In genomic region chrX:129792586-129793291, GRCh38 we compare ENCODE assay signal across 20 cellular contexts. TPM values are rescaled to one million over a fixed set of nuclear protein-coding genes. Genes with fewer than 3 reads are reported as not detected.
DNase-seq lines count a peak whose midpoint lies in the region; ATAC-seq, FAIRE-seq and TF ChIP-seq lines count a peak whose summit lies in the region.
"Had no signal": no experiment of that assay in that cellular context is flagged by ENCODE, and none has a peak within 500 bp of the region (broad histone marks: within the 10 kb centered on the region; RNA-seq: fewer than 3 reads in every experiment).

No MANE protein-coding gene starts in this region.

- BruUV-seq in Caco-2 (replicated peaks; lab: Mats Ljungman, UMichigan): no TSS peak

- H3K9me3 ChIP-seq in sigmoid colon: no peaks in the 10 kb centered on the region
- H3K9me3 ChIP-seq in tibial artery: no peaks in the 10 kb centered on the region
- H3K9me3 ChIP-seq in Caco-2: no peaks in the 10 kb centered on the region
- no peaks in the 10 kb centered on the region for H3K9me3 ChIP-seq in MG63
- H3K9me3 ChIP-seq: A549, SK-N-SH had no signal

- H3K27ac ChIP-seq in coronary artery (no peak overlapping the region), sigmoid colon (no peak overlapping the region), tibial artery (no peak overlapping the region)
- H3K27ac ChIP-seq: A549 had no signal

- H3K27me3 ChIP-seq in sigmoid colon (no peaks in the 10 kb centered on the region), tibial artery (no peaks in the 10 kb centered on the region), Caco-2 (replicated peaks; ENCODE audit: control insufficient read depth, insufficient read depth, low read length) (no peaks in the 10 kb centered on the region), MG63 (no peaks in the 10 kb centered on the region)

- H3K27ac Mint-ChIP-seq in activated naive CD8-positive, alpha-beta T cell treated with anti-CD3 and anti-CD28 coated beads for 36 hours: peak overlapping the region; percentile 12
- no peak overlapping the region for H3K27ac Mint-ChIP-seq in activated naive CD8-positive, alpha-beta T cell treated with anti-CD3 and anti-CD28 coated beads, Interleukin-2, amount 50 U/mL, for 24 hours
- H3K27ac Mint-ChIP-seq in Caco-2 (ENCODE audit: unreplicated experiment): no peak overlapping the region

- intact Hi-C loops in sigmoid colon (cut with DNase I) (no loop called here), tibial artery (cut with DNase I; ENCODE audit: low total_unique reads) (no loop called here), Caco-2 (cut with micrococcal nuclease; ENCODE audit: unreplicated experiment) (no loop called here)

- CTCF ChIA-PET in Caco-2 (lab: Charles Lee): no interaction called here

- 95 to 96% methylated on average over 18 of the region's 18 CpGs for WGBS in sigmoid colon, 2 donors

- POLR2A ChIA-PET in Caco-2 (lab: Charles Lee): interaction anchor here (0.5 kb wide), 1 partner anchor 270 kb away, joined by 3 read pairs; no protein-coding TSS in a partner anchor

- TF ChIP-seq CTCF in coronary artery (IDR thresholded peaks at IDR 0.05) (no peak), sigmoid colon (IDR thresholded peaks at IDR 0.05) (no peak), tibial artery (IDR thresholded peaks at IDR 0.05) (no peak), Caco-2 (IDR thresholded peaks at IDR 0.05; ENCODE audit: insufficient read depth in 1 of 2, low read depth in 1 of 2, low read length in 1 of 2, severe bottlenecking in 1 of 2, unreplicated experiment in 1 of 2) (no peak)

- H3K4me3 Mint-ChIP-seq in activated naive CD8-positive, alpha-beta T cell treated with anti-CD3 and anti-CD28 coated beads for 36 hours: no peak overlapping the region
- no peak overlapping the region for H3K4me3 Mint-ChIP-seq in activated naive CD8-positive, alpha-beta T cell treated with anti-CD3 and anti-CD28 coated beads, Interleukin-2, amount 50 U/mL, for 24 hours
- no peak overlapping the region for H3K4me3 Mint-ChIP-seq in Caco-2 (ENCODE audit: unreplicated experiment)

- no peak for TF ChIP-seq EP300 in sigmoid colon (IDR thresholded peaks at IDR 0.05)

- ATAC-seq in activated naive CD8-positive, alpha-beta T cell treated with anti-CD3 and anti-CD28 coated beads, Interleukin-2, amount 50 U/mL, for 24 hours: no peak
- ATAC-seq: A549 had no signal

- peak; percentile 70 for FAIRE-seq in GM19239 (lab: Jason Lieb, UNC)
- FAIRE-seq: H1 had no signal

- no peak for TF ChIP-seq POLR2A in sigmoid colon (IDR thresholded peaks at IDR 0.05)

- H3K4me1 Mint-ChIP-seq in activated naive CD8-positive, alpha-beta T cell treated with anti-CD3 and anti-CD28 coated beads for 36 hours: peaks cover 8% of the 10 kb centered on the region
- H3K4me1 Mint-ChIP-seq in activated naive CD8-positive, alpha-beta T cell treated with anti-CD3 and anti-CD28 coated beads, Interleukin-2, amount 50 U/mL, for 24 hours: peaks cover 9% of the 10 kb centered on the region
- H3K4me1 Mint-ChIP-seq in Caco-2 (ENCODE audit: low read depth, unreplicated experiment): no peaks in the 10 kb centered on the region

- no peaks in the 10 kb centered on the region for H3K36me3 ChIP-seq in sigmoid colon
- H3K36me3 ChIP-seq in tibial artery: no peaks in the 10 kb centered on the region
- no peaks in the 10 kb centered on the region for H3K36me3 ChIP-seq in Caco-2 (ENCODE audit: control insufficient read depth, insufficient read depth, low read length)
- no peaks in the 10 kb centered on the region for H3K36me3 ChIP-seq in MG63

- no peak overlapping the region for H3K4me3 ChIP-seq in coronary artery
- H3K4me3 ChIP-seq in sigmoid colon: no peak overlapping the region
- no peak overlapping the region for H3K4me3 ChIP-seq in tibial artery
- no peak overlapping the region for H3K4me3 ChIP-seq in Caco-2 (ENCODE audit: low read depth, low read length)
- H3K4me3 ChIP-seq in MG63: no peak overlapping the region
- H3K4me3 ChIP-seq: A549 had no signal

- H3K9me3 Mint-ChIP-seq in activated naive CD8-positive, alpha-beta T cell treated with anti-CD3 and anti-CD28 coated beads for 36 hours: no peaks in the 10 kb centered on the region
- no peaks in the 10 kb centered on the region for H3K9me3 Mint-ChIP-seq in activated naive CD8-positive, alpha-beta T cell treated with anti-CD3 and anti-CD28 coated beads, Interleukin-2, amount 50 U/mL, for 24 hours
- H3K9me3 Mint-ChIP-seq in Caco-2 (ENCODE audit: unreplicated experiment): no peaks in the 10 kb centered on the region

- H3K4me1 ChIP-seq in sigmoid colon (no peaks in the 10 kb centered on the region), tibial artery (no peaks in the 10 kb centered on the region), Caco-2 (no peaks in the 10 kb centered on the region)
- H3K4me1 ChIP-seq: A549 had no signal

- no peaks in the 10 kb centered on the region for H3K27me3 Mint-ChIP-seq in activated naive CD8-positive, alpha-beta T cell treated with anti-CD3 and anti-CD28 coated beads for 36 hours
- no peaks in the 10 kb centered on the region for H3K27me3 Mint-ChIP-seq in activated naive CD8-positive, alpha-beta T cell treated with anti-CD3 and anti-CD28 coated beads, Interleukin-2, amount 50 U/mL, for 24 hours
- no peaks in the 10 kb centered on the region for H3K27me3 Mint-ChIP-seq in Caco-2 (ENCODE audit: insufficient read depth, unreplicated experiment)

- no peak for DNase-seq in activated naive CD8-positive, alpha-beta T cell treated with anti-CD3 and anti-CD28 coated beads for 36 hours
- no peak for DNase-seq in activated naive CD8-positive, alpha-beta T cell treated with anti-CD3 and anti-CD28 coated beads, Interleukin-2, amount 50 U/mL, for 24 hours
- DNase-seq in GM19239 (ENCODE audit: insufficient read length, low spot score) (no peak), coronary artery (ENCODE audit: low spot score) (peak; percentile 52), sigmoid colon (peak; percentile 61), tibial artery (no peak), Caco-2 (no peak), MG63 (no peak)
- DNase-seq: GF-D8, KBM-7, MV-4-11, NCI-H1417, NCI-H187, NCI-H510A, NCI-H748 treated with DMSO at 0.1 percent for 48 hours, SK-N-SH had no signal

- H3K36me3 Mint-ChIP-seq in activated naive CD8-positive, alpha-beta T cell treated with anti-CD3 and anti-CD28 coated beads for 36 hours: peaks cover 8% of the 10 kb centered on the region
- peaks cover 20% of the 10 kb centered on the region for H3K36me3 Mint-ChIP-seq in activated naive CD8-positive, alpha-beta T cell treated with anti-CD3 and anti-CD28 coated beads, Interleukin-2, amount 50 U/mL, for 24 hours (ENCODE audit: low read depth)
- H3K36me3 Mint-ChIP-seq in Caco-2 (ENCODE audit: insufficient read depth, unreplicated experiment): no peaks in the 10 kb centered on the region

RNA-seq across cellular contexts. Expression of gene SASH3, which starts 13.0 kb away (rescaled TPM):
- total RNA-seq in activated naive CD8-positive, alpha-beta T cell treated with anti-CD3 and anti-CD28 coated beads for 36 hours: 100 to 1,000 TPM; 121 to 123 TPM
- total RNA-seq in sigmoid colon (1 to 10 TPM; 1.7 to 8.7 (median 5.9) TPM), Caco-2 (2022) (not detected in 2 replicates)
- polyA plus RNA-seq in sigmoid colon: 10 to 100 TPM in 2 of 3 donors, 1 to 10 TPM in 1; 6.2 to 48.3 (median 13.2) TPM
- not detected in 2 replicates for total RNA-seq in MG63 (2014; rRNA removed; shearing (Covaris generic); ENCODE audit: low replicate concordance)
- total RNA-seq: Daoy, H1, RPMI7951 had no signal
- polyA plus RNA-seq: A549, H1, SK-N-SH had no signal

RNA-seq across cellular contexts. Expression of gene ZDHHC9, which starts 50.9 kb away (rescaled TPM):
- 10 to 100 TPM; 10.9 to 12.8 TPM for total RNA-seq in activated naive CD8-positive, alpha-beta T cell treated with anti-CD3 and anti-CD28 coated beads for 36 hours
- total RNA-seq in sigmoid colon (10 to 100 TPM in 3 of 4 donors, 1 to 10 TPM in 1; 9.3 to 18.1 (median 13.4) TPM), Caco-2 (2022) (41.0 and 41.2 TPM in 2 replicates)
- polyA plus RNA-seq in sigmoid colon: 10 to 100 TPM in 1 of 3 donors, 1 to 10 TPM in 2; 6.6 to 18.0 (median 6.7) TPM
- total RNA-seq in MG63 (2014; rRNA removed; shearing (Covaris generic); ENCODE audit: low replicate concordance): 15.5 and 16.0 TPM in 2 replicates

RNA-seq across cellular contexts. Expression of gene XPNPEP2, which starts 54.0 kb away (rescaled TPM):
- under 1 TPM; 0.12 to 0.32 TPM for total RNA-seq in activated naive CD8-positive, alpha-beta T cell treated with anti-CD3 and anti-CD28 coated beads for 36 hours
- total RNA-seq in sigmoid colon (10 to 100 TPM in 1 of 4 donors, 1 to 10 TPM in 3; 2.6 to 11.1 (median 4.7) TPM), Caco-2 (2022) (0.32 TPM in 2 replicates)
- 1 to 10 TPM; 1.8 to 3.3 (median 2.5) TPM for polyA plus RNA-seq in sigmoid colon
- not detected in 2 replicates for total RNA-seq in MG63 (2014; rRNA removed; shearing (Covaris generic); ENCODE audit: low replicate concordance)
- total RNA-seq: Daoy, H1, RPMI7951 had no signal
- polyA plus RNA-seq: A549 had no signal

Comparison
In these comparisons a context has a peak if more than half of its experiments do, and no peak if none do; other contexts are left out.
1. DNase-seq: peak in coronary artery (single experiment) and sigmoid colon (single experiment); none in activated naive CD8-positive, alpha-beta T cell treated with anti-CD3 and anti-CD28 coated beads for 36 hours (single experiment), activated naive CD8-positive, alpha-beta T cell treated with anti-CD3 and anti-CD28 coated beads, Interleukin-2, amount 50 U/mL, for 24 hours (single experiment), GM19239 (single experiment), tibial artery (0 of 2), Caco-2 (0 of 2) and MG63 (single experiment).
2. RNA of gene SASH3, which starts 13.0 kb away (total RNA-seq): 121 to 123 TPM in activated naive CD8-positive, alpha-beta T cell treated with anti-CD3 and anti-CD28 coated beads for 36 hours; 1.7 to 8.7 TPM in sigmoid colon, not detected in Caco-2 and not detected in MG63; every median in the first group is over 10 times any median in the second.